Comparison of ENCODE assay signal across 14 cellular contexts in genomic region chr16:85698459-85699223, GRCh38. TPM values are rescaled to one million over a fixed set of nuclear protein-coding genes. Genes with fewer than 3 reads are reported as not detected.
DNase-seq lines count a peak whose midpoint lies in the region; ATAC-seq, FAIRE-seq and TF ChIP-seq lines count a peak whose summit lies in the region.
"Had no signal": no experiment of that assay in that cellular context is flagged by ENCODE, and none has a peak within 500 bp of the region (broad histone marks: within the 10 kb centered on the region; RNA-seq: fewer than 3 reads in every experiment).

No MANE protein-coding gene starts in this region.

- TF ChIP-seq POLR2A in A549 (IDR thresholded peaks at IDR 0.05; ENCODE audit: low read length) (no peak), H1 (IDR thresholded peaks at IDR 0.05; ENCODE audit: control extremely low read depth in 1 of 2, low read depth in 2 of 2, low read length in 2 of 2) (no peak)

- H3K79me1 ChIP-seq in H1 (ENCODE audit: low read depth, low read length), result no peaks in the 10 kb centered on the region

- POLR2A ChIA-PET in A549 (lab: Yijun Ruan, JAX), result no interaction called here
- POLR2A ChIA-PET in RWPE1 (lab: Yijun Ruan, JAX; ENCODE audit: low non-redundant PET), result interaction anchor here (1.1 kb wide), 1 partner anchor 48 kb away, joined by 5 read pairs; no protein-coding TSS in a partner anchor
- POLR2A ChIA-PET in H1 (lab: Charles Lee; ENCODE audit: partially characterized antibody), result interaction anchor here (1.4 to 2.5 kb wide), 3 partner anchors 9 to 36 kb away, joined by 4 to 12 read pairs (median 6); partner anchors contain the start of gene GINS2

- DNase-seq in A549 (ENCODE audit: low read depth in 1 of 2, low spot score in 1 of 2) (no peak), RWPE1 (ENCODE audit: low spot score) (no peak), H1 (ENCODE audit: low read depth in 1 of 2, low spot score in 2 of 2) (no peak), NCI-H2029 (lab: John Stamatoyannopoulos, UW) (no peak), NCI-H345 treated with DMSO at 0.1 percent for 48 hours (lab: John Stamatoyannopoulos, UW; ENCODE audit: unreplicated experiment) (no peak)
- DNase-seq: CD4-positive, alpha-beta T cell; DMS153; DMS79 treated with DMSO at 0.1 percent for 48 hours had no signal

- no peak overlapping the region for H3K4ac ChIP-seq in H1 (replicated peaks; ENCODE audit: insufficient read length, low read depth, low read length)

- H3K23ac ChIP-seq in H1 (ENCODE audit: insufficient read length), result no peak overlapping the region

- no peak overlapping the region for H4K5ac ChIP-seq in H1 (ENCODE audit: insufficient read length, low read depth, low read length)

- no peak overlapping the region for H3K18ac ChIP-seq in H1 (ENCODE audit: extremely low read depth, low read length)

- H3K36me3 ChIP-seq in BLaER1 (peaks cover 4% of the 10 kb centered on the region; the same call in 1 of the 2 replicates), H1 (ENCODE audit: control insufficient read depth in 2 of 4, insufficient read depth in 4 of 4, low read length in 3 of 4) (no peaks in the 10 kb centered on the region)

- CTCF ChIA-PET in A549 (lab: Yijun Ruan, JAX), result interaction anchor here (1.1 to 2.0 kb wide), 3 partner anchors 10 to 39 kb away, joined by 3 to 6 read pairs (median 6); partner anchors contain the start of gene GINS2
- CTCF ChIA-PET in RWPE1 (lab: Yijun Ruan, JAX), result interaction anchor here (0.6 kb wide), 1 partner anchor 401 kb away, joined by 3 read pairs; no protein-coding TSS in a partner anchor
- CTCF ChIA-PET in H1 (lab: Charles Lee; ENCODE audit: partially characterized antibody), result interaction anchor here (0.6 to 37.0 kb wide), 14 partner anchors 8 to 1791 kb away, joined by 3 to 620 read pairs (median 4); partner anchors contain the start of gene GINS2

- no peak overlapping the region for H4K8ac ChIP-seq in H1 (ENCODE audit: extremely low read depth, insufficient read depth, low read length)

- no peaks in the 10 kb centered on the region for H3K23me2 ChIP-seq in H1 (ENCODE audit: low read depth, low read length)

- H3K27ac ChIP-seq in A549, result no peak overlapping the region
- no peak overlapping the region for H3K27ac ChIP-seq in BLaER1
- H3K27ac ChIP-seq in RWPE1, result peak overlapping the region; percentile 49
- H3K27ac ChIP-seq in H1 (ENCODE audit: low read depth, low read length), result no peak overlapping the region

- H3K14ac ChIP-seq in H1 (ENCODE audit: insufficient read length), result no peak overlapping the region

- TF ChIP-seq CTCF in A549 (IDR thresholded peaks at IDR 0.05) (no peak), RWPE1 (conservative IDR thresholded peaks at IDR 0.05; ENCODE audit: low read depth) (no peak), H1 (IDR thresholded peaks at IDR 0.05; ENCODE audit: control extremely low read depth in 1 of 3, insufficient read depth in 1 of 3, low read depth in 1 of 3, low read length in 3 of 3) (no peak)

- H3K4me2 ChIP-seq in A549 (no peak overlapping the region), BLaER1 (no peak overlapping the region), H1 (ENCODE audit: insufficient read depth in 1 of 2, low read depth in 2 of 2, low read length in 2 of 2) (no peak overlapping the region)
- H3K4me2 ChIP-seq: GM23338 had no signal

- FAIRE-seq in A549 (lab: Jason Lieb, UNC) (no peak), H1 (lab: Jason Lieb, UNC) (no peak)
- FAIRE-seq: G401.6, GM12891, HTR-8/SVneo had no signal

- TF ChIP-seq RAD21 in A549 (conservative IDR thresholded peaks at IDR 0.05 in 1 of 2, IDR thresholded peaks at IDR 0.05 in 1 of 2) (no peak), H1 (IDR thresholded peaks at IDR 0.05 in 1 of 2, conservative IDR thresholded peaks at IDR 0.05 in 1 of 2; ENCODE audit: low read depth in 2 of 2, low read length in 2 of 2) (no peak)

- H3K4me3 ChIP-seq in A549 (no peak overlapping the region), BLaER1 (no peak overlapping the region), H1 (ENCODE audit: extremely low read depth in 1 of 4, insufficient read depth in 2 of 4, low read depth in 3 of 4, low read length in 4 of 4) (no peak overlapping the region)
- H3K4me3 ChIP-seq: GM23338 had no signal

- 0 out of 2 replicates have a peak overlapping the region, but pooled peaks have one; percentile 72 for H2BK15ac ChIP-seq in H1 (ENCODE audit: low read length)

- no peaks in the 10 kb centered on the region for H3K9me3 ChIP-seq in A549
- H3K9me3 ChIP-seq in BLaER1, result no peaks in the 10 kb centered on the region
- no peaks in the 10 kb centered on the region for H3K9me3 ChIP-seq in H1 (ENCODE audit: insufficient read depth in 2 of 2, low read depth in 1 of 2, low read length in 1 of 2)

- H3K9ac ChIP-seq in BLaER1 (0 out of 2 replicates have a peak overlapping the region, but pooled peaks have one; percentile 24), H1 (replicated peaks in 1 of 4; ENCODE audit: extremely low read depth in 1 of 4, low read depth in 3 of 4, low read length in 3 of 4) (no peak overlapping the region)

- no peak for TF ChIP-seq EP300 in A549 (IDR thresholded peaks at IDR 0.05)
- no peak for TF ChIP-seq EP300 in H1 (IDR thresholded peaks at IDR 0.05; ENCODE audit: borderline replicate concordance in 1 of 2, low read depth in 2 of 2, low read length in 2 of 2)

- no peak overlapping the region for H2AK5ac ChIP-seq in H1 (ENCODE audit: low read depth, low read length)

- H3K79me2 ChIP-seq in H1 (ENCODE audit: control insufficient read depth in 1 of 2, insufficient read depth in 2 of 2, low read length in 2 of 2), result no peaks in the 10 kb centered on the region

- H4K91ac ChIP-seq in H1 (replicated peaks; ENCODE audit: insufficient read length, low read length), result no peak overlapping the region

- no peak overlapping the region for H2BK20ac ChIP-seq in H1 (ENCODE audit: low read length)

- H2BK12ac ChIP-seq in H1 (ENCODE audit: low read depth, low read length), result no peak overlapping the region

- H2BK5ac ChIP-seq in H1 (ENCODE audit: low read depth, low read length), result no peak overlapping the region

- 75% methylated on average over 10 of the region's 11 CpGs for WGBS in A549 (ENCODE audit: missing lambda C conversion rate)
- 87% methylated on average over 9 of the region's 11 CpGs; no CpG with 5 or more reads in 1 of the 2 experiments for WGBS in H1 (ENCODE audit: extremely low coverage in 1 of 2, insufficient coverage in 1 of 2, insufficient read length in 1 of 2, insufficient replicate concordance in 2 of 2, low coverage in 1 of 2, low lambda C conversion rate in 2 of 2, missing lambda C conversion rate in 1 of 2), 2 experiments

- H3K4me1 ChIP-seq in A549, result no peaks in the 10 kb centered on the region
- peaks cover 28% of the 10 kb centered on the region for H3K4me1 ChIP-seq in BLaER1
- H3K4me1 ChIP-seq in H1 (replicated peaks in 1 of 4; ENCODE audit: control insufficient read depth in 3 of 4, insufficient read depth in 4 of 4, low read length in 3 of 4), result peaks cover 0 to 6% (median 2%) of the 10 kb centered on the region in 4 experiments; a peak in 3 of 7 replicates

- H4K20me1 ChIP-seq in BLaER1 (no peaks in the 10 kb centered on the region), H1 (replicated peaks in 1 of 2; ENCODE audit: control insufficient read depth in 1 of 2, insufficient read depth in 2 of 2, low read length in 2 of 2) (no peaks in the 10 kb centered on the region)

- no peak overlapping the region for H3K56ac ChIP-seq in H1 (replicated peaks; ENCODE audit: insufficient read length, low read depth, low read length)

- no peak overlapping the region for H2BK120ac ChIP-seq in H1 (replicated peaks; ENCODE audit: low read depth, low read length)

- H3K27me3 ChIP-seq in BLaER1 (no peaks in the 10 kb centered on the region), H1 (replicated peaks in 1 of 4; ENCODE audit: control insufficient read depth in 3 of 4, extremely low read depth in 1 of 4, insufficient read depth in 3 of 4, low read length in 3 of 4) (no peaks in the 10 kb centered on the region)

- H2AFZ ChIP-seq in H1 (ENCODE audit: low read length), result no peak overlapping the region
- H2AFZ ChIP-seq: GM23338 had no signal

- ATAC-seq in A549, result no peak
- no peak for ATAC-seq in GM18907 (IDR thresholded peaks at IDR 0.05; ENCODE audit: unreplicated experiment)

TF ChIP-seq in A549, 52 proteins besides CTCF, POLR2A, EP300 and RAD21 (continues in another document):
- no peak for TF ChIP-seq HDAC2 (IDR thresholded peaks at IDR 0.05)

TF ChIP-seq in H1, 55 proteins besides CTCF, POLR2A, EP300 and RAD21 (continues in another document):
- no peak for TF ChIP-seq GTF2F1 (IDR thresholded peaks at IDR 0.05; ENCODE audit: borderline replicate concordance, low read depth, low read length)

RNA-seq across cellular contexts. Expression of gene GINS2, which starts 9.9 kb away (rescaled TPM):
- polyA plus RNA-seq in A549 (2011; rRNA removed), result 23.4 and 28.7 TPM in 2 replicates
- polyA plus RNA-seq in A549 (2012; cell fraction: cytosol; rRNA removed), result 28.6 and 32.9 TPM in 2 replicates
- 10.9 and 16.4 TPM in 2 replicates for polyA plus RNA-seq in A549 (2012; cell fraction: nucleus; rRNA removed)
- 25.4 to 27.7 TPM (median 26.8 TPM) in 3 replicates for polyA plus RNA-seq in A549 (2017; fragmentation: RNase III; extraction: RNeasy Plus Mini Kit Qiagen cat#74134 plus additional on column Dnase treatment)
- 15.0 and 15.7 TPM in 2 replicates for polyA minus RNA-seq in A549 (2011; rRNA and poly(A)+ RNA removed)
- total RNA-seq in H1 (2021; fragmentation: NEBNext Ultra II Directional; extraction: Animal tissue kit (Norgen Biotek cat#: 25700)), result 51.4 and 59.1 TPM in 2 replicates
- polyA plus RNA-seq in H1 (2011; rRNA removed), result 22.5 and 29.4 TPM in 2 replicates
- 31.5 TPM for polyA plus RNA-seq in H1 (2011; cell fraction: cytosol; rRNA removed)
- polyA plus RNA-seq in H1 (2011; cell fraction: nucleus; rRNA removed), result 18.3 TPM
- polyA plus RNA-seq in H1 (2012, experiment 1 of 2), result 34.6 to 46.9 TPM (median 38.3 TPM) in 4 replicates
- polyA plus RNA-seq in H1 (2012, experiment 2 of 2), result 17.0 TPM
- 28.2 TPM for polyA plus RNA-seq in H1 (2013, experiment 1 of 2)
- polyA plus RNA-seq in H1 (2013, experiment 2 of 2), result 28.2 TPM
- polyA minus RNA-seq in H1 (2011; rRNA and poly(A)+ RNA removed), result 24.8 and 29.1 TPM in 2 replicates
- 14.1 TPM for polyA minus RNA-seq in H1 (2011; cell fraction: cytosol; rRNA and poly(A)+ RNA removed)
- polyA minus RNA-seq in H1 (2011; cell fraction: nucleus; rRNA and poly(A)+ RNA removed), result 18.6 TPM

RNA-seq across cellular contexts. Expression of gene C16orf74, which starts 52.3 kb away (rescaled TPM):
- polyA plus RNA-seq in A549 (2011; rRNA removed) (3.3 and 3.8 TPM in 2 replicates), A549 (2017; fragmentation: RNase III; extraction: RNeasy Plus Mini Kit Qiagen cat#74134 plus additional on column Dnase treatment) (8.0 to 9.3 TPM (median 9.1 TPM) in 3 replicates), H1 (2011; rRNA removed) (9.3 and 13.4 TPM in 2 replicates)
- 19.7 and 21.8 TPM in 2 replicates for polyA plus RNA-seq in A549 (2012; cell fraction: cytosol; rRNA removed)
- 19.8 and 21.2 TPM in 2 replicates for polyA plus RNA-seq in A549 (2012; cell fraction: nucleus; rRNA removed)
- polyA minus RNA-seq in A549 (2011; rRNA and poly(A)+ RNA removed), result 1.1 and 2.3 TPM in 2 replicates
- 6.1 and 7.3 TPM in 2 replicates for total RNA-seq in H1 (2021; fragmentation: NEBNext Ultra II Directional; extraction: Animal tissue kit (Norgen Biotek cat#: 25700))
- polyA plus RNA-seq in H1 (2011; cell fraction: cytosol; rRNA removed), result 9.3 TPM
- 9.9 TPM for polyA plus RNA-seq in H1 (2011; cell fraction: nucleus; rRNA removed)
- polyA plus RNA-seq in H1 (2012, experiment 1 of 2), result 4.3 to 8.8 TPM (median 7.6 TPM) in 4 replicates
- 7.0 TPM for polyA plus RNA-seq in H1 (2012, experiment 2 of 2)
- polyA plus RNA-seq in H1 (2013, experiment 1 of 2), result 9.0 TPM
- polyA plus RNA-seq in H1 (2013, experiment 2 of 2), result 8.4 TPM
- 0.44 and 0.85 TPM in 2 replicates for polyA minus RNA-seq in H1 (2011; rRNA and poly(A)+ RNA removed)
- 2.2 TPM for polyA minus RNA-seq in H1 (2011; cell fraction: cytosol; rRNA and poly(A)+ RNA removed)
- polyA minus RNA-seq in H1 (2011; cell fraction: nucleus; rRNA and poly(A)+ RNA removed), result 1.1 TPM

Comparison
In these comparisons a context has a peak if more than half of its experiments do, and no peak if none do; other contexts are left out.
1. Of the 18 proteins assayed by ChIP-seq in both H1 and A549: peak only in H1: none; only in A549: none; in both: KDM1A; in neither: 17.